Comparison of ENCODE assay signal across 8 cellular contexts in genomic region chr10:31745612-31746376, GRCh38.
A peak's percentile ranks its signal among the peaks of the same experiment; 100 is the strongest.
DNase-seq lines count a peak whose midpoint lies in the region; ATAC-seq and TF ChIP-seq lines count a peak whose summit lies in the region.

No MANE protein-coding gene starts in this region.

- H3K27ac Mint-ChIP-seq in CD4-positive, CD25-positive, alpha-beta regulatory T cell: peak overlapping the region in 2 of 3 donors; percentile 58 to 60
- H3K27ac Mint-ChIP-seq in endodermal cell: no peak overlapping the region

- WGBS in endodermal cell (ENCODE audit: insufficient coverage in 1 of 2, insufficient read length in 1 of 2), 2 experiments: 87 to 96% methylated on average over 7 to 9 of the region's 9 CpGs

- H3K4me3 Mint-ChIP-seq in CD4-positive, CD25-positive, alpha-beta regulatory T cell: no peak overlapping the region
- H3K4me3 Mint-ChIP-seq in endodermal cell: no peak overlapping the region

- H3K4me1 ChIP-seq in CD4-positive, CD25-positive, alpha-beta regulatory T cell (ENCODE audit: control insufficient read depth, insufficient read depth, low read length, poor library complexity, severe bottlenecking): peaks cover 5% of the 10 kb centered on the region
- no peaks in the 10 kb centered on the region for H3K4me1 ChIP-seq in endodermal cell (ENCODE audit: control insufficient read depth, insufficient read depth, low read length)

- no peaks in the 10 kb centered on the region for H3K27me3 Mint-ChIP-seq in CD4-positive, CD25-positive, alpha-beta regulatory T cell
- H3K27me3 Mint-ChIP-seq in endodermal cell (ENCODE audit: insufficient read depth): no peaks in the 10 kb centered on the region

- peaks cover 0 to 8% (median 5%) of the 10 kb centered on the region in 4 donors for H3K4me1 Mint-ChIP-seq in CD4-positive, CD25-positive, alpha-beta regulatory T cell
- H3K4me1 Mint-ChIP-seq in endodermal cell: no peaks in the 10 kb centered on the region

- no peaks in the 10 kb centered on the region for H3K9me3 ChIP-seq in CD4-positive, CD25-positive, alpha-beta regulatory T cell (ENCODE audit: control insufficient read depth in 2 of 2, low read length in 2 of 2)
- H3K9me3 ChIP-seq in endodermal cell (ENCODE audit: control insufficient read depth, low read length): no peaks in the 10 kb centered on the region

- no peaks in the 10 kb centered on the region for H3K36me3 ChIP-seq in CD4-positive, CD25-positive, alpha-beta regulatory T cell (ENCODE audit: control insufficient read depth, insufficient read depth, low read length)
- no peaks in the 10 kb centered on the region for H3K36me3 ChIP-seq in endodermal cell (ENCODE audit: control insufficient read depth, insufficient read depth, low read length)

- ATAC-seq in CD4-positive, CD25-positive, alpha-beta regulatory T cell (ENCODE audit: low read depth in 2 of 2): peak; percentile 96 to 98

- H3K9ac ChIP-seq in endodermal cell (ENCODE audit: extremely low read depth, low read length, poor library complexity, severe bottlenecking): no peak overlapping the region

- no peaks in the 10 kb centered on the region for H3K36me3 Mint-ChIP-seq in CD4-positive, CD25-positive, alpha-beta regulatory T cell
- H3K36me3 Mint-ChIP-seq in endodermal cell (ENCODE audit: low read depth): no peaks in the 10 kb centered on the region

- H3K27me3 ChIP-seq in CD4-positive, CD25-positive, alpha-beta regulatory T cell (ENCODE audit: control insufficient read depth, insufficient read depth, low read length): no peaks in the 10 kb centered on the region
- no peaks in the 10 kb centered on the region for H3K27me3 ChIP-seq in endodermal cell (ENCODE audit: control insufficient read depth, insufficient read depth, low read length, poor library complexity, severe bottlenecking)

- no peaks in the 10 kb centered on the region for H3K9me3 Mint-ChIP-seq in CD4-positive, CD25-positive, alpha-beta regulatory T cell
- H3K9me3 Mint-ChIP-seq in endodermal cell: no peaks in the 10 kb centered on the region

- peak in 1 of 3 donors; percentile 80 for DNase-seq in CD4-positive, CD25-positive, alpha-beta regulatory T cell
- DNase-seq in HT1080 (ENCODE audit: low read depth): peak; percentile 99
- peak; percentile 19 for DNase-seq in activated T-helper 9 cell treated with anti-CD3 and anti-CD28 coated beads, Interleukin-2, amount 50 U/mL, for 16 hours (ENCODE audit: low read depth)
- DNase-seq in myocyte (ENCODE audit: low read depth): peak; percentile 99
- DNase-seq in ureter (ENCODE audit: low spot score): no peak
- DNase-seq in cerebellar nuclear complex (lab: John Stamatoyannopoulos, UW): no peak
- no peak for DNase-seq in COR-L47 (lab: John Stamatoyannopoulos, UW)
- no peak for DNase-seq in endodermal cell

- no peak overlapping the region for H3K27ac ChIP-seq in CD4-positive, CD25-positive, alpha-beta regulatory T cell (ENCODE audit: insufficient read depth, low read length, poor library complexity, severe bottlenecking)
- H3K27ac ChIP-seq in endodermal cell (ENCODE audit: low read depth, low read length): no peak overlapping the region

- no peak for TF ChIP-seq CTCF in endodermal cell (conservative IDR thresholded peaks at IDR 0.05)

- no peak overlapping the region for H3K4me3 ChIP-seq in CD4-positive, CD25-positive, alpha-beta regulatory T cell (ENCODE audit: low read depth, low read length)
- no peak overlapping the region for H3K4me3 ChIP-seq in endodermal cell (ENCODE audit: low read length)

Comparison
In these comparisons a context has a peak if more than half of its experiments do, and no peak if none do; other contexts are left out.
1. DNase-seq: peak in HT1080 (single experiment), activated T-helper 9 cell treated with anti-CD3 and anti-CD28 coated beads, Interleukin-2, amount 50 U/mL, for 16 hours (single experiment) and myocyte (single experiment); none in ureter (single experiment), cerebellar nuclear complex (0 of 2), COR-L47 (single experiment) and endodermal cell (single experiment).